Comparison of ENCODE assay signal across 8 cellular contexts in the genomic region with DNA sequence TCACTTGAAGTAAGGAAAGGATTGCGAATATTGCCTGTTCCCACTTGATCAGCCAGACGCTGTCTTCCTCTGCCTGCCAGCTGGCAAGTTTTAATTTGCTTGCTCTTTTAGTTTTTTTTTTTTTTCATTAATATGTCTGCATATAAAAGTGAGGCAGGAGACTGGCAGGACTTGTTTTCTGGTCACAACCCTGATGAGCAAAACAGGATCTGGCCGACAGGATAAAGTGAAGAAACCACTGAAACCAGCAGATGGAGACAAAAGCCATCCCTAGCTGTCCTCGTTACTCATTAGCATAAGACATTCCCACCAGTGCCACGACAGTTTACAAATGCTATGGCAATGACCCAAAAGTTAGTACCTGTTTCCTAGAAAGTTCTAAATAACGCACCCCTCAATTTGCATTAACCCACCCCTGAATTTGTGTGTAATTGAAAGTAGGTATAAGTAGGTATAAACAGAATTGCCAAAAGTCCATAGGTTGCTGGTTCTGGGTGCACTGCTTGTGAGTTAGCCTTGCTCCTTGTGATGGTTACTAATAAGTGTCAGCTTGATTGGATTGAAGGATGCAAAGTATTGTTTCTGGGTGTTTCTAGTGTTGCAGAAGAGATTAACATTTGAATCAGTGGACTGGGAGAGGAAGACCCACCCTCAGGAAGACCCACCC.
DNase-seq lines count a peak whose midpoint lies in the region; TF ChIP-seq lines count a peak whose summit lies in the region.

No MANE protein-coding gene starts in this region.

- H4K8ac ChIP-seq in mesenchymal stem cell (ENCODE audit: low read length) = no peak overlapping the region

- peak; percentile 86 for TF ChIP-seq CTCF in 22Rv1 (IDR thresholded peaks at IDR 0.05)
- TF ChIP-seq CTCF in GM10266 (IDR thresholded peaks at IDR 0.05; ENCODE audit: control insufficient read depth, insufficient read depth, low read depth, missing control alignments) = peak; percentile 35
- no peak for TF ChIP-seq CTCF in colonic mucosa (IDR thresholded peaks at IDR 0.05)
- peak in 1 of 3 experiments; percentile 26 for TF ChIP-seq CTCF in vagina (IDR thresholded peaks at IDR 0.05)

- TF ChIP-seq POLR2A in vagina (IDR thresholded peaks at IDR 0.05) = no peak

- H3K4me1 ChIP-seq in mesenchymal stem cell (ENCODE audit: control insufficient read depth, insufficient read depth, low read depth, low read length) (no peaks in the 10 kb centered on the region), colonic mucosa (no peaks in the 10 kb centered on the region), vagina (no peaks in the 10 kb centered on the region)

- H3K36me3 ChIP-seq in mesenchymal stem cell (ENCODE audit: control insufficient read depth in 1 of 2, insufficient read depth in 2 of 2, low read depth in 1 of 2, low read length in 2 of 2) = no peaks in the 10 kb centered on the region
- no peaks in the 10 kb centered on the region for H3K36me3 ChIP-seq in colonic mucosa
- H3K36me3 ChIP-seq in vagina = no peaks in the 10 kb centered on the region

- no peak overlapping the region for H2BK120ac ChIP-seq in mesenchymal stem cell (ENCODE audit: low read depth, low read length)

- intact Hi-C loops in colonic mucosa (cut with DNase I) (no loop called here), vagina (cut with DNase I) (no loop called here)

- no peak overlapping the region for H4K91ac ChIP-seq in mesenchymal stem cell (ENCODE audit: low read length)

- H2BK15ac ChIP-seq in mesenchymal stem cell (ENCODE audit: low read depth, poor library complexity, severe bottlenecking) = no peak overlapping the region

- no peak overlapping the region for H3K4me3 ChIP-seq in mesenchymal stem cell (ENCODE audit: insufficient read depth in 1 of 2, low read depth in 1 of 2, low read length in 2 of 2)
- no peak overlapping the region for H3K4me3 ChIP-seq in colonic mucosa
- no peak overlapping the region for H3K4me3 ChIP-seq in vagina

- no peak overlapping the region for H2BK5ac ChIP-seq in mesenchymal stem cell (ENCODE audit: low read depth, low read length, poor library complexity, severe bottlenecking)

- H3K27ac ChIP-seq in 22Rv1 (no peak overlapping the region), mesenchymal stem cell (ENCODE audit: low read length, poor library complexity, severe bottlenecking) (no peak overlapping the region), colonic mucosa (no peak overlapping the region), vagina (no peak overlapping the region)

- no peak overlapping the region for H3K4ac ChIP-seq in mesenchymal stem cell (ENCODE audit: low read depth in 1 of 2, low read length in 2 of 2)

- H3K27me3 ChIP-seq in mesenchymal stem cell (ENCODE audit: control insufficient read depth in 1 of 2, insufficient read depth in 1 of 2, low read length in 2 of 2) (peaks cover 12 to 14% of the 10 kb centered on the region in 2 experiments), colonic mucosa (no peaks in the 10 kb centered on the region), vagina (no peaks in the 10 kb centered on the region)

- no peak overlapping the region for H2AFZ ChIP-seq in mesenchymal stem cell (ENCODE audit: low read depth, low read length)

- no peak overlapping the region for H3K18ac ChIP-seq in mesenchymal stem cell (ENCODE audit: low read depth in 1 of 2, low read length in 2 of 2)

- H3K9ac ChIP-seq in mesenchymal stem cell (ENCODE audit: low read length) (no peak overlapping the region), colonic mucosa (ENCODE audit: low read depth in 2 of 2, low read length in 2 of 2) (no peak overlapping the region)

- no peaks in the 10 kb centered on the region for H3K79me1 ChIP-seq in mesenchymal stem cell (replicated peaks; ENCODE audit: low read length, poor library complexity, severe bottlenecking)

- H2AK5ac ChIP-seq in mesenchymal stem cell (ENCODE audit: low read length, severe bottlenecking) = no peak overlapping the region

- no peak overlapping the region for H3K4me2 ChIP-seq in mesenchymal stem cell (ENCODE audit: low read length, poor library complexity, severe bottlenecking)

- H3K23ac ChIP-seq in mesenchymal stem cell (ENCODE audit: low read length in 2 of 2) = no peak overlapping the region

- no peak overlapping the region for H2BK12ac ChIP-seq in mesenchymal stem cell (ENCODE audit: low read length in 2 of 2)

- H3K9me3 ChIP-seq in mesenchymal stem cell (ENCODE audit: control insufficient read depth, low read length) = no peaks in the 10 kb centered on the region
- no peaks in the 10 kb centered on the region for H3K9me3 ChIP-seq in colonic mucosa
- H3K9me3 ChIP-seq in vagina = no peaks in the 10 kb centered on the region

- DNase-seq in GM10266 (ENCODE audit: extremely low spot score) = no peak
- peak; percentile 27 to 73 for DNase-seq in NCI-H526 (lab: John Stamatoyannopoulos, UW)
- DNase-seq in cerebellar cortex (ENCODE audit: low spot score) = peak; percentile 49
- DNase-seq in mesenchymal stem cell = peak; percentile 17
- DNase-seq in colonic mucosa = no peak
- no peak for DNase-seq in activated T-cell treated with anti-CD3 and anti-CD28 coated beads, Interleukin-2, amount 50 U/mL, for 48 hours
- DNase-seq in vagina (ENCODE audit: extremely low spot score in 2 of 2) = no peak

- no peak overlapping the region for H3K14ac ChIP-seq in mesenchymal stem cell (ENCODE audit: low read length in 2 of 2)

- 63% methylated on average over 5 of the region's 6 CpGs for WGBS in mesenchymal stem cell

Comparison
In these comparisons a context has a peak if more than half of its experiments do, and no peak if none do; other contexts are left out.
1. DNase-seq: peak in NCI-H526 (2 of 2), cerebellar cortex (single experiment) and mesenchymal stem cell (single experiment); none in GM10266 (single experiment), colonic mucosa (single experiment), activated T-cell treated with anti-CD3 and anti-CD28 coated beads, Interleukin-2, amount 50 U/mL, for 48 hours (0 of 2) and vagina (0 of 2).